Comparison of ENCODE assay signal across 8 cellular contexts in genomic region chr17:77475012-77475976, GRCh38.
DNase-seq lines count a peak whose midpoint lies in the region; ATAC-seq, FAIRE-seq and TF ChIP-seq lines count a peak whose summit lies in the region.

No MANE protein-coding gene starts in this region.

- intact Hi-C loops in K562 (cut with micrococcal nuclease) (no loop called here), posterior vena cava (cut with DNase I) (loop anchor here in 1 of 2 donors (5.0 kb wide), 1 partner anchor 43 kb away; no protein-coding TSS in a partner anchor)

- CTCF ChIA-PET in K562 (lab: Yijun Ruan, JAX; ENCODE audit: low intra/inter-chr PET ratio): no interaction called here

- POLR2A ChIA-PET in K562 (lab: Yijun Ruan, JAX): interaction anchor here (0.9 kb wide), 1 partner anchor 152 kb away, joined by 4 read pairs; no protein-coding TSS in a partner anchor

- peaks cover 6% of the 10 kb centered on the region for H3K36me3 Mint-ChIP-seq in nephron (ENCODE audit: low read depth)

- no peaks in the 10 kb centered on the region for H3K9me3 ChIP-seq in K562 (replicated peaks; ENCODE audit: control insufficient read depth, insufficient read depth, low read depth, low read length)

- no peak for TF ChIP-seq RAD21 in K562 (CRISPR knock-in tag; conservative IDR thresholded peaks at IDR 0.05 in 1 of 2, IDR thresholded peaks at IDR 0.05 in 1 of 2)

- H3K9me1 ChIP-seq in K562 (ENCODE audit: control insufficient read depth, insufficient read depth, low read length): peaks cover 3% of the 10 kb centered on the region

- H3K9me3 Mint-ChIP-seq in nephron: no peaks in the 10 kb centered on the region

- H3K4me3 Mint-ChIP-seq in nephron: peak overlapping the region; percentile 49 to 79 (median 63)

- 0 out of 3 replicates have a peak, but pooled peaks cover 5% of the 10 kb centered on the region for H3K36me3 ChIP-seq in K562 (ENCODE audit: control insufficient read depth, insufficient read depth, low read length)

- no peak overlapping the region for H3K4me2 ChIP-seq in K562 (ENCODE audit: insufficient read depth, low read length)

- no peak for TF ChIP-seq POLR2A in K562 (conservative IDR thresholded peaks at IDR 0.05)

- H3K4me1 ChIP-seq in K562 (replicated peaks in 1 of 2; ENCODE audit: control insufficient read depth in 2 of 2, insufficient read depth in 2 of 2, low read length in 2 of 2): peaks cover 29 to 45% of the 10 kb centered on the region in 2 experiments

- no TSS peak for BruUV-seq in K562 (replicated peaks; lab: Mats Ljungman, UMichigan)

- H3K27ac ChIP-seq in K562 (ENCODE audit: extremely low read depth, low read depth, low read length): no peak overlapping the region

- in situ Hi-C loops in K562 (cut with MboI): no loop called here

- ATAC-seq in K562: no peak

- DNase-seq in GM19238 (ENCODE audit: insufficient read length, low spot score) (peak; percentile 54), T-helper 22 cell (ENCODE audit: low read depth) (peak; percentile 65), K562 (ENCODE audit: extremely low read depth in 1 of 4, low spot score in 3 of 4) (no peak), ecto neural progenitor cell (ENCODE audit: low spot score) (no peak), hippocampal formation (lab: John Stamatoyannopoulos, UW) (no peak), NCI-H128 (lab: John Stamatoyannopoulos, UW; ENCODE audit: unreplicated experiment) (no peak), posterior vena cava (ENCODE audit: low spot score) (no peak)

- no peak for TF ChIP-seq EP300 in K562 (IDR thresholded peaks at IDR 0.05; ENCODE audit: low read length)

- FAIRE-seq in K562 (lab: Jason Lieb, UNC): no peak

- no peak for TF ChIP-seq CTCF in K562 (IDR thresholded peaks at IDR 0.05 in 2 of 3, conservative IDR thresholded peaks at IDR 0.05 in 1 of 3; ENCODE audit: insufficient read depth in 2 of 3, low read depth in 1 of 3, low read length in 3 of 3)
- TF ChIP-seq CTCF in nephron (IDR thresholded peaks at IDR 0.05; ENCODE audit: unreplicated experiment in 3 of 3): no peak

- H3K27me3 ChIP-seq in K562 (ENCODE audit: control insufficient read depth in 2 of 2, insufficient read depth in 2 of 2, low read length in 2 of 2): no peaks in the 10 kb centered on the region

- H3K27me3 Mint-ChIP-seq in nephron (ENCODE audit: low read depth): no peaks in the 10 kb centered on the region

- H3K9ac ChIP-seq in K562 (ENCODE audit: insufficient read depth in 1 of 2, low read depth in 2 of 2, low read length in 2 of 2): peak overlapping the region in 1 of 2 experiments; percentile 71; a peak in 2 of 4 replicates

- peaks cover 69% of the 10 kb centered on the region for H3K79me2 ChIP-seq in K562 (ENCODE audit: control insufficient read depth, insufficient read depth, low read length)

- no peak overlapping the region for H2AFZ ChIP-seq in K562 (ENCODE audit: low read depth, low read length)

- peaks cover 31% of the 10 kb centered on the region; the same call in 1 of the 2 replicates for H4K20me1 ChIP-seq in K562 (replicated peaks; ENCODE audit: control insufficient read depth, insufficient read depth, low read length)

- peak overlapping the region; percentile 92 to 99 (median 99) for H3K27ac Mint-ChIP-seq in nephron

- no peak overlapping the region for H3K4me3 ChIP-seq in K562

- WGBS in K562 (ENCODE audit: insufficient coverage, low coverage, missing lambda C conversion rate): 86% methylated on average over 27 of the region's 27 CpGs

- peaks cover 91% of the 10 kb centered on the region for H3K4me1 Mint-ChIP-seq in nephron

TF ChIP-seq in K562, 482 proteins besides CTCF, POLR2A, EP300 and RAD21:
- TF ChIP-seq BRF2 (IDR thresholded peaks at IDR 0.05; ENCODE audit: borderline replicate concordance, insufficient read depth, insufficient read length) (no peak), CSDE1 (IDR thresholded peaks at IDR 0.05) (no peak), SMC3 (conservative IDR thresholded peaks at IDR 0.05; ENCODE audit: insufficient read depth, low read depth, low read length) (no peak), IRF2 (CRISPR knock-in tag; IDR thresholded peaks at IDR 0.05) (no peak), MAFF (IDR thresholded peaks at IDR 0.05; ENCODE audit: low read length) (no peak), ZNF511 (CRISPR knock-in tag; IDR thresholded peaks at IDR 0.05) (no peak), MEIS2 (IDR thresholded peaks at IDR 0.05; ENCODE audit: partially characterized antibody) (peak; percentile 63), ZNF232 (CRISPR knock-in tag; IDR thresholded peaks at IDR 0.05) (no peak), ARID3B (CRISPR knock-in tag; IDR thresholded peaks at IDR 0.05; ENCODE audit: borderline replicate concordance) (no peak), PBX2 (CRISPR knock-in tag; IDR thresholded peaks at IDR 0.05; ENCODE audit: low read depth) (no peak), PBX2 (tag; conservative IDR thresholded peaks at IDR 0.05; ENCODE audit: low read depth) (0 out of 2 replicates have a peak, but pooled peaks have one; percentile 33), VEZF1 (CRISPR knock-in tag; IDR thresholded peaks at IDR 0.05) (peak; percentile 60; the same call in 1 of the 2 replicates)
TF ChIP-seq in K562: peak in this region for 3.

Comparison
In these comparisons a context has a peak if more than half of its experiments do, and no peak if none do; other contexts are left out.
1. DNase-seq: peak in GM19238 (single experiment) and T-helper 22 cell (single experiment); none in K562 (0 of 4), ecto neural progenitor cell (single experiment), hippocampal formation (0 of 2), NCI-H128 (single experiment) and posterior vena cava (single experiment).